In genomic region chr11:67644472-67645418, GRCh38 we compare ENCODE assay signal across 29 cellular contexts. TPM values are rescaled to one million over a fixed set of nuclear protein-coding genes. Genes with fewer than 3 reads are reported as not detected.
DNase-seq lines count a peak whose midpoint lies in the region; ATAC-seq and TF ChIP-seq lines count a peak whose summit lies in the region.
"Had no signal": no experiment of that assay in that cellular context is flagged by ENCODE, and none has a peak within 500 bp of the region (broad histone marks: within the 10 kb centered on the region; RNA-seq: fewer than 3 reads in every experiment).

No MANE protein-coding gene starts in this region.

- no peaks in the 10 kb centered on the region for H3K27me3 Mint-ChIP-seq in activated CD8-positive, alpha-beta T cell treated with anti-CD3 and anti-CD28 coated beads for 36 hours
- no peaks in the 10 kb centered on the region for H3K27me3 Mint-ChIP-seq in activated CD8-positive, alpha-beta T cell treated with anti-CD3 and anti-CD28 coated beads, Interleukin-2, amount 10 ng/mL, durations not matched to agents 7 days and 5 days (ENCODE audit: low read depth)

- H3K36me3 ChIP-seq in Loucy (ENCODE audit: insufficient read depth, low read length) (no peaks in the 10 kb centered on the region), hepatocyte (replicated peaks; ENCODE audit: insufficient read depth, low read depth) (no peaks in the 10 kb centered on the region), aorta (ENCODE audit: control insufficient read depth in 1 of 2, insufficient read depth in 2 of 2, low read length in 1 of 2) (no peaks in the 10 kb centered on the region), thyroid gland (no peaks in the 10 kb centered on the region)
- H3K36me3 ChIP-seq: cardiac muscle cell, thoracic aorta had no signal

- H3K9me2 ChIP-seq in Loucy (replicated peaks; ENCODE audit: low read depth, low read length) = no peaks in the 10 kb centered on the region
- no peaks in the 10 kb centered on the region for H3K9me2 ChIP-seq in hepatocyte (replicated peaks; ENCODE audit: insufficient read depth)

- H3K4me3 ChIP-seq in Loucy (ENCODE audit: low read length, poor library complexity, severe bottlenecking) (no peak overlapping the region), hepatocyte (no peak overlapping the region), aorta (ENCODE audit: low read length in 2 of 2) (no peak overlapping the region), thyroid gland (replicated peaks in 1 of 3) (no peak overlapping the region)
- H3K4me3 ChIP-seq: cardiac muscle cell, skin epidermis, thoracic aorta had no signal

- H3K4me2 ChIP-seq in Loucy (ENCODE audit: low read depth, low read length, poor library complexity, severe bottlenecking) = peak overlapping the region; percentile 5
- no peak overlapping the region for H3K4me2 ChIP-seq in hepatocyte

- H3K27ac ChIP-seq in hepatocyte (no peak overlapping the region), aorta (ENCODE audit: low read depth in 1 of 2, low read length in 2 of 2) (no peak overlapping the region), thyroid gland (no peak overlapping the region)
- H3K27ac ChIP-seq: 22Rv1, cardiac muscle cell, skin epidermis, thoracic aorta had no signal

- no peaks in the 10 kb centered on the region for H3K36me3 Mint-ChIP-seq in activated CD8-positive, alpha-beta T cell treated with anti-CD3 and anti-CD28 coated beads for 36 hours (ENCODE audit: low read depth)
- no peaks in the 10 kb centered on the region for H3K36me3 Mint-ChIP-seq in activated CD8-positive, alpha-beta T cell treated with anti-CD3 and anti-CD28 coated beads, Interleukin-2, amount 10 ng/mL, durations not matched to agents 7 days and 5 days (ENCODE audit: low read depth)
- H3K36me3 Mint-ChIP-seq: stimulated activated naive B cell treated with anti-CD40 and anti-IgM and Interleukin-4, amounts not matched to agents 10 μg/mL and 1 μg/mL and 100 μg/mL, for 72 hours had no signal

- H3K4me3 Mint-ChIP-seq in activated CD8-positive, alpha-beta T cell treated with anti-CD3 and anti-CD28 coated beads for 36 hours = no peak overlapping the region
- H3K4me3 Mint-ChIP-seq in activated CD8-positive, alpha-beta T cell treated with anti-CD3 and anti-CD28 coated beads, Interleukin-2, amount 10 ng/mL, durations not matched to agents 7 days and 5 days = no peak overlapping the region
- H3K4me3 Mint-ChIP-seq: activated T-cell treated with anti-CD3 and anti-CD28 coated beads, Interleukin-2, amount 50 U/mL, for 4 hours; nephron progenitor cell; stimulated activated naive B cell treated with anti-CD40 and anti-IgM and Interleukin-4, amounts not matched to agents 10 μg/mL and 1 μg/mL and 100 μg/mL, for 72 hours had no signal

- H3K9me3 ChIP-seq in Loucy (ENCODE audit: insufficient read depth, low read depth, low read length) = no peaks in the 10 kb centered on the region
- H3K9me3 ChIP-seq in hepatocyte (ENCODE audit: low read depth) = no peaks in the 10 kb centered on the region
- H3K9me3 ChIP-seq in aorta (ENCODE audit: control insufficient read depth, low read length) = no peaks in the 10 kb centered on the region
- H3K9me3 ChIP-seq in thyroid gland = no peaks in the 10 kb centered on the region
- H3K9me3 ChIP-seq: thoracic aorta had no signal

- H3K9me3 Mint-ChIP-seq in activated CD8-positive, alpha-beta T cell treated with anti-CD3 and anti-CD28 coated beads for 36 hours = peaks cover 2% of the 10 kb centered on the region
- H3K9me3 Mint-ChIP-seq in activated CD8-positive, alpha-beta T cell treated with anti-CD3 and anti-CD28 coated beads, Interleukin-2, amount 10 ng/mL, durations not matched to agents 7 days and 5 days (ENCODE audit: insufficient read depth) = no peaks in the 10 kb centered on the region
- H3K9me3 Mint-ChIP-seq: activated T-cell treated with anti-CD3 and anti-CD28 coated beads, Interleukin-2, amount 50 U/mL, for 4 hours; nephron progenitor cell; stimulated activated naive B cell treated with anti-CD40 and anti-IgM and Interleukin-4, amounts not matched to agents 10 μg/mL and 1 μg/mL and 100 μg/mL, for 72 hours had no signal

- H3K4me1 ChIP-seq in Loucy (ENCODE audit: insufficient read depth, low read length, poor library complexity, severe bottlenecking) (peaks cover 54% of the 10 kb centered on the region), hepatocyte (ENCODE audit: insufficient read depth) (no peaks in the 10 kb centered on the region), aorta (ENCODE audit: control insufficient read depth in 1 of 2, insufficient read depth in 2 of 2, low read length in 2 of 2) (no peaks in the 10 kb centered on the region), thyroid gland (peaks cover 0 to 4% of the 10 kb centered on the region in 2 donors)

- no peak for TF ChIP-seq CTCF in activated CD8-positive, alpha-beta T cell treated with anti-CD3 and anti-CD28 coated beads for 36 hours (IDR thresholded peaks at IDR 0.05)
- TF ChIP-seq CTCF in Loucy (conservative IDR thresholded peaks at IDR 0.05; ENCODE audit: low read length) (no peak), hepatocyte (IDR thresholded peaks at IDR 0.05; ENCODE audit: poor library complexity) (no peak), thyroid gland (IDR thresholded peaks at IDR 0.05) (no peak)

- H3K4me1 Mint-ChIP-seq in activated CD8-positive, alpha-beta T cell treated with anti-CD3 and anti-CD28 coated beads for 36 hours (ENCODE audit: low read depth) = peaks cover 43% of the 10 kb centered on the region
- H3K4me1 Mint-ChIP-seq in activated CD8-positive, alpha-beta T cell treated with anti-CD3 and anti-CD28 coated beads, Interleukin-2, amount 10 ng/mL, durations not matched to agents 7 days and 5 days (ENCODE audit: low read depth) = peaks cover 46% of the 10 kb centered on the region

- no peak overlapping the region for H3K27ac Mint-ChIP-seq in activated CD8-positive, alpha-beta T cell treated with anti-CD3 and anti-CD28 coated beads for 36 hours
- no peak overlapping the region for H3K27ac Mint-ChIP-seq in activated CD8-positive, alpha-beta T cell treated with anti-CD3 and anti-CD28 coated beads, Interleukin-2, amount 10 ng/mL, durations not matched to agents 7 days and 5 days
- H3K27ac Mint-ChIP-seq: nephron progenitor cell; progenitor cell of endocrine pancreas; stimulated activated naive B cell treated with anti-CD40 and anti-IgM and Interleukin-4, amounts not matched to agents 10 μg/mL and 1 μg/mL and 100 μg/mL, for 72 hours had no signal

- DNase-seq in activated CD8-positive, alpha-beta T cell treated with anti-CD3 and anti-CD28 coated beads for 36 hours = peak; percentile 39
- no peak for DNase-seq in activated CD8-positive, alpha-beta T cell treated with anti-CD3 and anti-CD28 coated beads, Interleukin-2, amount 10 ng/mL, durations not matched to agents 7 days and 5 days
- DNase-seq in hepatocyte (ENCODE audit: low spot score) (peak; percentile 6), aorta (peak; percentile 43 to 63), left colon (no peak), thyroid gland (no peak)
- no peak for DNase-seq in activated CD4-positive, alpha-beta T cell treated with anti-CD3 and anti-CD28 coated beads for 4 hours
- DNase-seq: activated CD4-positive, CD25-positive, alpha-beta regulatory T cell treated with anti-CD3 and anti-CD28 coated beads, Interleukin-2, amount 50 U/mL, for 72 hours; activated naive CD4-positive, alpha-beta T cell treated with Interleukin-2 at 50 U/mL for 16 hours; activated T-cell treated with anti-CD3 and anti-CD28 coated beads, Interleukin-2, amount 50 U/mL, for 4 hours; amygdala; COR-L47; dermis blood vessel endothelial cell; DND-41; left ventricle myocardium superior; NCI-H1105; NCI-H2029; NCI-H2227 treated with DMSO at 0.1 percent for 48 hours; nephron progenitor cell; Right ventricle myocardium superior; stimulated activated naive B cell treated with anti-CD40 and anti-IgM and Interleukin-4, amounts not matched to agents 10 μg/mL and 1 μg/mL and 100 μg/mL, for 72 hours had no signal

- H3K79me2 ChIP-seq in Loucy (ENCODE audit: insufficient read depth, low read length) (no peaks in the 10 kb centered on the region), hepatocyte (no peaks in the 10 kb centered on the region)

- TF ChIP-seq POLR2A in thyroid gland (IDR thresholded peaks at IDR 0.05) = no peak

- H4K20me1 ChIP-seq in Loucy (ENCODE audit: insufficient read depth, low read length, poor library complexity, severe bottlenecking) (no peaks in the 10 kb centered on the region), hepatocyte (ENCODE audit: insufficient read depth, poor library complexity, severe bottlenecking) (no peaks in the 10 kb centered on the region)

- H3F3A ChIP-seq in Loucy (ENCODE audit: low read depth) = no peaks in the 10 kb centered on the region

- no peaks in the 10 kb centered on the region for H3K27me3 ChIP-seq in Loucy (ENCODE audit: insufficient read depth, low read length, poor library complexity, severe bottlenecking)
- H3K27me3 ChIP-seq in hepatocyte = no peaks in the 10 kb centered on the region
- no peaks in the 10 kb centered on the region for H3K27me3 ChIP-seq in aorta (ENCODE audit: control insufficient read depth in 1 of 2, insufficient read depth in 2 of 2, low read length in 1 of 2)
- no peaks in the 10 kb centered on the region for H3K27me3 ChIP-seq in thyroid gland
- H3K27me3 ChIP-seq: cardiac muscle cell had no signal

- 95% methylated on average over 21 of the region's 22 CpGs for WGBS in hepatocyte (ENCODE audit: low lambda C conversion rate, missing lambda C conversion rate)
- 91 to 92% methylated on average over 22 of the region's 22 CpGs for WGBS in aorta, 2 donors
- WGBS in thyroid gland, 2 donors = 91 to 97% methylated on average over 13 to 14 of the region's 22 CpGs

- POLR2A ChIA-PET in activated CD8-positive, alpha-beta T cell treated with anti-CD3 and anti-CD28 coated beads for 36 hours (lab: Charles Lee) = interaction anchor here (1.3 to 1.4 kb wide), 2 partner anchors 13 to 15 kb away, joined by 3 to 6 read pairs; partner anchors contain the start of gene NUDT8
- POLR2A ChIA-PET in activated CD8-positive, alpha-beta T cell treated with anti-CD3 and anti-CD28 coated beads, Interleukin-2, amount 10 ng/mL, durations not matched to agents 7 days and 5 days (lab: Charles Lee) = interaction anchor here (1.2 to 2.3 kb wide), 2 partner anchors 12 to 31 kb away, joined by 3 to 8 read pairs; no protein-coding TSS in a partner anchor

- CTCF ChIA-PET in activated CD8-positive, alpha-beta T cell treated with anti-CD3 and anti-CD28 coated beads for 36 hours (lab: Charles Lee) = interaction anchor here (0.6 to 11.8 kb wide), 5 partner anchors 14 to 549 kb away, joined by 3 to 127 read pairs (median 3); partner anchors contain the start of gene NUDT8
- CTCF ChIA-PET in activated CD8-positive, alpha-beta T cell treated with anti-CD3 and anti-CD28 coated beads, Interleukin-2, amount 10 ng/mL, durations not matched to agents 7 days and 5 days (lab: Charles Lee) = interaction anchor here (8.1 to 8.3 kb wide), 2 partner anchors 14 to 15 kb away, joined by 81 to 111 read pairs; partner anchors contain the start of gene NUDT8

- intact Hi-C loops in activated CD8-positive, alpha-beta T cell treated with anti-CD3 and anti-CD28 coated beads for 36 hours (cut with micrococcal nuclease) = no loop called here
- intact Hi-C loops in aorta (cut with DNase I) (no loop called here), left colon (cut with DNase I, micrococcal nuclease) (no loop called here), thyroid gland (cut with DNase I) (no loop called here)

- H2AFZ ChIP-seq in Loucy (ENCODE audit: low read length) (no peak overlapping the region), hepatocyte (no peak overlapping the region)

- peak overlapping the region; percentile 90 for H3K9ac ChIP-seq in Loucy (ENCODE audit: low read depth, low read length, poor library complexity, severe bottlenecking)

- no peak for ATAC-seq in activated CD8-positive, alpha-beta T cell treated with anti-CD3 and anti-CD28 coated beads for 36 hours
- ATAC-seq in activated CD8-positive, alpha-beta T cell treated with anti-CD3 and anti-CD28 coated beads, Interleukin-2, amount 10 ng/mL, durations not matched to agents 7 days and 5 days = no peak
- no peak for ATAC-seq in aorta (ENCODE audit: low FRiP score)
- no peak for ATAC-seq in left colon
- ATAC-seq: activated T-cell treated with anti-CD3 and anti-CD28 coated beads, Interleukin-2, amount 50 U/mL, for 4 hours; left ventricle myocardium superior; stimulated activated naive B cell treated with anti-CD40 and anti-IgM and Interleukin-4, amounts not matched to agents 10 μg/mL and 1 μg/mL and 100 μg/mL, for 72 hours had no signal

RNA-seq across cellular contexts. Expression of gene TBX10, which starts 5.2 kb away (rescaled TPM):
- total RNA-seq in activated CD8-positive, alpha-beta T cell treated with anti-CD3 and anti-CD28 coated beads for 36 hours = not detected
- total RNA-seq in activated CD8-positive, alpha-beta T cell treated with anti-CD3 and anti-CD28 coated beads, Interleukin-2, amount 10 ng/mL, durations not matched to agents 7 days and 5 days = not detected
- 0.70 TPM in 1 of 2 replicates, not detected in the other for total RNA-seq in hepatocyte
- polyA plus RNA-seq in hepatocyte = 0.34 TPM in 1 of 2 replicates, not detected in the other
- total RNA-seq in aorta = not detected
- 1 to 10 TPM in 1 of 2 donors, under 1 TPM in 1; 0.23 to 5.4 TPM for polyA plus RNA-seq in aorta
- total RNA-seq in left colon = 10 to 100 TPM; 12.9 to 27.1 TPM
- total RNA-seq in thyroid gland = not detected
- total RNA-seq: activated CD8-positive, alpha-beta memory T cell treated with anti-CD3 and anti-CD28 coated beads for 36 hours; activated T-cell treated with anti-CD3 and anti-CD28 coated beads, Interleukin-2, amount 50 U/mL, for 4 hours; cardiac muscle cell; dermis blood vessel endothelial cell; endothelial cell of umbilical vein; progenitor cell of endocrine pancreas; thoracic aorta had no signal
- polyA plus RNA-seq: endothelial cell of umbilical vein had no signal

RNA-seq across cellular contexts. Expression of gene ACY3, which starts 5.8 kb away (rescaled TPM):
- under 1 TPM; 0.31 to 0.61 TPM for total RNA-seq in activated CD8-positive, alpha-beta T cell treated with anti-CD3 and anti-CD28 coated beads for 36 hours
- under 1 TPM; 0.61 to 0.73 TPM for total RNA-seq in activated CD8-positive, alpha-beta T cell treated with anti-CD3 and anti-CD28 coated beads, Interleukin-2, amount 10 ng/mL, durations not matched to agents 7 days and 5 days
- total RNA-seq in hepatocyte = 9.5 and 15.4 TPM in 2 replicates
- polyA plus RNA-seq in hepatocyte = 18.7 and 20.9 TPM in 2 replicates
- total RNA-seq in aorta = not detected
- 1 to 10 TPM in 1 of 2 donors, not detected in 1; 8.3 TPM for polyA plus RNA-seq in aorta
- total RNA-seq in left colon = 10 to 100 TPM; 13.1 to 17.7 TPM
- total RNA-seq in thyroid gland = not detected
- total RNA-seq: cardiac muscle cell, dermis blood vessel endothelial cell, endothelial cell of umbilical vein, left ventricle myocardium superior, Right ventricle myocardium superior, thoracic aorta had no signal
- polyA plus RNA-seq: cardiac muscle cell, endothelial cell of umbilical vein had no signal

RNA-seq across cellular contexts. Expression of gene NUDT8, which starts 15.0 kb away (rescaled TPM):
- 10 to 100 TPM; 35.5 to 39.5 TPM for total RNA-seq in activated CD8-positive, alpha-beta T cell treated with anti-CD3 and anti-CD28 coated beads for 36 hours
- total RNA-seq in activated CD8-positive, alpha-beta T cell treated with anti-CD3 and anti-CD28 coated beads, Interleukin-2, amount 10 ng/mL, durations not matched to agents 7 days and 5 days = 10 to 100 TPM; 18.6 to 20.1 TPM
- total RNA-seq in hepatocyte (12.9 and 13.6 TPM in 2 replicates), aorta (1 to 10 TPM; 4.6 to 6.8 TPM), left colon (10 to 100 TPM; 28.8 to 49.8 TPM), thyroid gland (10 to 100 TPM; 16.7 to 67.7 (median 51.1) TPM)
- polyA plus RNA-seq in hepatocyte (28.7 and 29.2 TPM in 2 replicates), aorta (1 to 10 TPM; 4.1 to 9.5 TPM)

RNA-seq across cellular contexts. Expression of gene ALDH3B2, which starts 29.7 kb away (rescaled TPM):
- not detected for total RNA-seq in activated CD8-positive, alpha-beta T cell treated with anti-CD3 and anti-CD28 coated beads for 36 hours
- total RNA-seq in activated CD8-positive, alpha-beta T cell treated with anti-CD3 and anti-CD28 coated beads, Interleukin-2, amount 10 ng/mL, durations not matched to agents 7 days and 5 days = not detected
- total RNA-seq in hepatocyte = 0.80 and 2.5 TPM in 2 replicates
- polyA plus RNA-seq in hepatocyte = 0.61 and 1.6 TPM in 2 replicates
- not detected for total RNA-seq in aorta
- polyA plus RNA-seq in aorta = under 1 TPM in 1 of 2 donors, not detected in 1; 0.05 TPM
- under 1 TPM in 1 of 2 donors, not detected in 1; 0.73 TPM for total RNA-seq in left colon
- 1 to 10 TPM in 1 of 4 donors, not detected in 3; 1.3 TPM for total RNA-seq in thyroid gland
- total RNA-seq: activated CD8-positive, alpha-beta memory T cell treated with anti-CD3 and anti-CD28 coated beads for 36 hours; activated T-cell treated with anti-CD3 and anti-CD28 coated beads, Interleukin-2, amount 50 U/mL, for 4 hours; cardiac muscle cell; dermis blood vessel endothelial cell; endothelial cell of umbilical vein; left ventricle myocardium superior; Right ventricle myocardium superior; thoracic aorta had no signal
- polyA plus RNA-seq: cardiac muscle cell, endothelial cell of umbilical vein had no signal

RNA-seq across cellular contexts. Expression of gene NDUFV1, which starts 38.0 kb away (rescaled TPM):
- 100 to 1,000 TPM; 315 to 317 TPM for total RNA-seq in activated CD8-positive, alpha-beta T cell treated with anti-CD3 and anti-CD28 coated beads for 36 hours
- 100 to 1,000 TPM; 250 to 258 TPM for total RNA-seq in activated CD8-positive, alpha-beta T cell treated with anti-CD3 and anti-CD28 coated beads, Interleukin-2, amount 10 ng/mL, durations not matched to agents 7 days and 5 days
- total RNA-seq in hepatocyte = 163 and 194 TPM in 2 replicates
- 226 and 239 TPM in 2 replicates for polyA plus RNA-seq in hepatocyte
- total RNA-seq in aorta = 100 to 1,000 TPM; 113 to 123 TPM
- 100 to 1,000 TPM; 104 to 295 TPM for polyA plus RNA-seq in aorta
- 100 to 1,000 TPM; 292 to 377 TPM for total RNA-seq in left colon
- total RNA-seq in thyroid gland = 100 to 1,000 TPM; 323 to 401 (median 356) TPM

Comparison
In these comparisons a context has a peak if more than half of its experiments do, and no peak if none do; other contexts are left out.
1. DNase-seq: peak in activated CD8-positive, alpha-beta T cell treated with anti-CD3 and anti-CD28 coated beads for 36 hours (single experiment), hepatocyte (single experiment) and aorta (2 of 2); none in activated CD8-positive, alpha-beta T cell treated with anti-CD3 and anti-CD28 coated beads, Interleukin-2, amount 10 ng/mL, durations not matched to agents 7 days and 5 days (single experiment), left colon (0 of 2), activated CD4-positive, alpha-beta T cell treated with anti-CD3 and anti-CD28 coated beads for 4 hours (0 of 2) and thyroid gland (0 of 2).